Comparison of ENCODE assay signal across 8 cellular contexts in the genomic region with DNA sequence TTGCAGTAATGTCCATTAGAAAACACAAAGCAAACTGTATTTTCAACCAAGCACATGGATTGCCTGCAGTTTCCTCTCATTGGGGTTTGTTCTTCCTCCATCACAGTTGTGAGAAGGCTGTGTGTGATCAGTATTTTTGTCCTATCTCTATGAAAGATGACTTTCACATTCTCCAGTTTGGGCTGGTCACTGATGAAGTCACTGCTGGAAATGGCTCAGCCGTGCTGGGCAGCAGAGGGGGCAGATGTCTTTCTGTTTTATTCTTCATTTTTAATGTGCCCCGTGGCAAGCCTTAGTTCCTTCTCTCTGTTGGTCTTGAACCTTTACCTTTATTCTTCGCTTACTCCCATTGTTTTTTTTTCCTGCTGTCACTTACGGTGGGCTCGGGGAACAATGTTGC.
DNase-seq lines count a peak whose midpoint lies in the region; ATAC-seq and TF ChIP-seq lines count a peak whose summit lies in the region.

No MANE protein-coding gene starts in this region.

- ATAC-seq in WTC11 = peak; percentile 27
- ATAC-seq in GM18867 (IDR thresholded peaks at IDR 0.05; ENCODE audit: unreplicated experiment) = no peak
- ATAC-seq in GM18498 (IDR thresholded peaks at IDR 0.05; ENCODE audit: unreplicated experiment) = no peak
- ATAC-seq in HG03378 (IDR thresholded peaks at IDR 0.05; ENCODE audit: unreplicated experiment) = no peak

- no peaks in the 10 kb centered on the region for H3K9me3 Mint-ChIP-seq in WTC11

- no peaks in the 10 kb centered on the region for H3K36me3 ChIP-seq in GM23248 (ENCODE audit: low read depth)
- H3K36me3 ChIP-seq in right atrium auricular region = no peaks in the 10 kb centered on the region

- POLR2A ChIA-PET in WTC11 (lab: Charles Lee) = interaction anchor here (0.7 kb wide), 1 partner anchor 951 kb away, joined by 3 read pairs; no protein-coding TSS in a partner anchor

- 0 out of 2 replicates have a peak overlapping the region, but pooled peaks have one; percentile 13 for H3K4me3 ChIP-seq in GM23248
- H3K4me3 ChIP-seq in right atrium auricular region = peak overlapping the region; percentile 3 to 40

- H4K20me1 ChIP-seq in GM23248 (ENCODE audit: insufficient read depth) = no peaks in the 10 kb centered on the region

- H2AFZ ChIP-seq in GM23248 = 0 out of 2 replicates have a peak overlapping the region, but pooled peaks have one; percentile 15

- H3K27ac ChIP-seq in GM23248 (no peak overlapping the region), right atrium auricular region (peak overlapping the region; percentile 81 to 83)

- TF ChIP-seq CTCF in WTC11 (IDR thresholded peaks at IDR 0.05) (no peak), right atrium auricular region (IDR thresholded peaks at IDR 0.05) (no peak)

- H3K27ac Mint-ChIP-seq in WTC11 = peak overlapping the region; percentile 43; the same call in 1 of the 2 replicates

- no peaks in the 10 kb centered on the region for H3K79me2 ChIP-seq in GM23248 (ENCODE audit: insufficient read depth)

- H3K4me2 ChIP-seq in GM23248 (ENCODE audit: unreplicated experiment) = no peak overlapping the region

- H3K4me1 ChIP-seq in GM23248 (ENCODE audit: insufficient read depth) (no peaks in the 10 kb centered on the region), right atrium auricular region (peaks cover 0 to 46% of the 10 kb centered on the region in 2 donors)

- 47 to 50% methylated on average over 5 of the region's 5 CpGs for WGBS in GM23248 (ENCODE audit: low coverage in 1 of 2, low lambda C conversion rate in 2 of 2, missing lambda C conversion rate in 2 of 2), 2 experiments

- peak overlapping the region; percentile 83 for H3K4me3 Mint-ChIP-seq in WTC11

- H3K9ac ChIP-seq in GM23248 = no peak overlapping the region

- no peaks in the 10 kb centered on the region for H3K27me3 ChIP-seq in GM23248 (replicated peaks; ENCODE audit: insufficient read depth)
- H3K27me3 ChIP-seq in right atrium auricular region = no peaks in the 10 kb centered on the region

- in situ Hi-C loops in GM23248 (cut with MboI) = no loop called here

- no peaks in the 10 kb centered on the region for H3K36me3 Mint-ChIP-seq in WTC11

- H3K4me1 Mint-ChIP-seq in WTC11 = peaks cover 19% of the 10 kb centered on the region

- H3K9me2 ChIP-seq in GM23248 (ENCODE audit: insufficient read depth) = no peaks in the 10 kb centered on the region; the same call in 1 of the 2 replicates

- no peaks in the 10 kb centered on the region for H3F3A ChIP-seq in GM23248 (ENCODE audit: insufficient read depth)

- H3K27me3 Mint-ChIP-seq in WTC11 (ENCODE audit: low read depth) = peaks cover 13% of the 10 kb centered on the region

- H3K9me3 ChIP-seq in GM23248 (ENCODE audit: low read depth) (no peaks in the 10 kb centered on the region), right atrium auricular region (no peaks in the 10 kb centered on the region)

- CTCF ChIA-PET in WTC11 (lab: Charles Lee) = interaction anchor here (1.0 kb wide), 1 partner anchor 10 kb away, joined by 3 read pairs; no protein-coding TSS in a partner anchor

- DNase-seq in GM23248 (peak; percentile 31), WTC11 (ENCODE audit: low spot score) (no peak), right atrium auricular region (ENCODE audit: low spot score) (no peak), putamen (ENCODE audit: low spot score) (peak; percentile 81)
- DNase-seq in activated effector memory CD4-positive, alpha-beta T cell treated with Interleukin-2 at 50 U/mL for 16 hours = no peak

TF ChIP-seq in WTC11, 78 proteins besides CTCF, POLR2A, EP300 and RAD21 (continues in another document):
- TF ChIP-seq, protein P1, sequence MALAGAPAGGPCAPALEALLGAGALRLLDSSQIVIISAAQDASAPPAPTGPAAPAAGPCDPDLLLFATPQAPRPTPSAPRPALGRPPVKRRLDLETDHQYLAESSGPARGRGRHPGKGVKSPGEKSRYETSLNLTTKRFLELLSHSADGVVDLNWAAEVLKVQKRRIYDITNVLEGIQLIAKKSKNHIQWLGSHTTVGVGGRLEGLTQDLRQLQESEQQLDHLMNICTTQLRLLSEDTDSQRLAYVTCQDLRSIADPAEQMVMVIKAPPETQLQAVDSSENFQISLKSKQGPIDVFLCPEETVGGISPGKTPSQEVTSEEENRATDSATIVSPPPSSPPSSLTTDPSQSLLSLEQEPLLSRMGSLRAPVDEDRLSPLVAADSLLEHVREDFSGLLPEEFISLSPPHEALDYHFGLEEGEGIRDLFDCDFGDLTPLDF (CRISPR knock-in tag; IDR thresholded peaks at IDR 0.05) = no peak
- TF ChIP-seq ZNF512 (CRISPR knock-in tag; IDR thresholded peaks at IDR 0.05; ENCODE audit: borderline replicate concordance) = no peak
- no peak for TF ChIP-seq CDX4 (CRISPR knock-in tag; IDR thresholded peaks at IDR 0.05; ENCODE audit: borderline replicate concordance)
- TF ChIP-seq ZMAT4 (CRISPR knock-in tag; IDR thresholded peaks at IDR 0.05) = no peak
- TF ChIP-seq NFYB (CRISPR knock-in tag; conservative IDR thresholded peaks at IDR 0.05; ENCODE audit: low read depth) = no peak
- TF ChIP-seq ARID4B (CRISPR knock-in tag; IDR thresholded peaks at IDR 0.05; ENCODE audit: borderline replicate concordance) = no peak
- TF ChIP-seq NR3C1 (CRISPR knock-in tag; conservative IDR thresholded peaks at IDR 0.05; ENCODE audit: low read depth) = no peak
- TF ChIP-seq ZNF423 (CRISPR knock-in tag; IDR thresholded peaks at IDR 0.05) = no peak
- TF ChIP-seq, protein P2, sequence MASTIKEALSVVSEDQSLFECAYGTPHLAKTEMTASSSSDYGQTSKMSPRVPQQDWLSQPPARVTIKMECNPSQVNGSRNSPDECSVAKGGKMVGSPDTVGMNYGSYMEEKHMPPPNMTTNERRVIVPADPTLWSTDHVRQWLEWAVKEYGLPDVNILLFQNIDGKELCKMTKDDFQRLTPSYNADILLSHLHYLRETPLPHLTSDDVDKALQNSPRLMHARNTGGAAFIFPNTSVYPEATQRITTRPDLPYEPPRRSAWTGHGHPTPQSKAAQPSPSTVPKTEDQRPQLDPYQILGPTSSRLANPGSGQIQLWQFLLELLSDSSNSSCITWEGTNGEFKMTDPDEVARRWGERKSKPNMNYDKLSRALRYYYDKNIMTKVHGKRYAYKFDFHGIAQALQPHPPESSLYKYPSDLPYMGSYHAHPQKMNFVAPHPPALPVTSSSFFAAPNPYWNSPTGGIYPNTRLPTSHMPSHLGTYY (CRISPR knock-in tag; IDR thresholded peaks at IDR 0.05) = no peak
- TF ChIP-seq ZNF121 (CRISPR knock-in tag; IDR thresholded peaks at IDR 0.05) = no peak
- no peak for TF ChIP-seq MYBL2 (CRISPR knock-in tag; IDR thresholded peaks at IDR 0.05)
- TF ChIP-seq RELA (CRISPR knock-in tag; IDR thresholded peaks at IDR 0.05; ENCODE audit: borderline replicate concordance) = no peak
- no peak for TF ChIP-seq SMAD4 (CRISPR knock-in tag; IDR thresholded peaks at IDR 0.05)
- TF ChIP-seq ZNF232 (CRISPR knock-in tag; IDR thresholded peaks at IDR 0.05) = no peak

Comparison
In these comparisons a context has a peak if more than half of its experiments do, and no peak if none do; other contexts are left out.
1. DNase-seq: peak in GM23248 (single experiment) and putamen (single experiment); none in WTC11 (single experiment), right atrium auricular region (single experiment) and activated effector memory CD4-positive, alpha-beta T cell treated with Interleukin-2 at 50 U/mL for 16 hours (single experiment).